ENCODE assay signal across 12 cellular contexts in the genomic region with DNA sequence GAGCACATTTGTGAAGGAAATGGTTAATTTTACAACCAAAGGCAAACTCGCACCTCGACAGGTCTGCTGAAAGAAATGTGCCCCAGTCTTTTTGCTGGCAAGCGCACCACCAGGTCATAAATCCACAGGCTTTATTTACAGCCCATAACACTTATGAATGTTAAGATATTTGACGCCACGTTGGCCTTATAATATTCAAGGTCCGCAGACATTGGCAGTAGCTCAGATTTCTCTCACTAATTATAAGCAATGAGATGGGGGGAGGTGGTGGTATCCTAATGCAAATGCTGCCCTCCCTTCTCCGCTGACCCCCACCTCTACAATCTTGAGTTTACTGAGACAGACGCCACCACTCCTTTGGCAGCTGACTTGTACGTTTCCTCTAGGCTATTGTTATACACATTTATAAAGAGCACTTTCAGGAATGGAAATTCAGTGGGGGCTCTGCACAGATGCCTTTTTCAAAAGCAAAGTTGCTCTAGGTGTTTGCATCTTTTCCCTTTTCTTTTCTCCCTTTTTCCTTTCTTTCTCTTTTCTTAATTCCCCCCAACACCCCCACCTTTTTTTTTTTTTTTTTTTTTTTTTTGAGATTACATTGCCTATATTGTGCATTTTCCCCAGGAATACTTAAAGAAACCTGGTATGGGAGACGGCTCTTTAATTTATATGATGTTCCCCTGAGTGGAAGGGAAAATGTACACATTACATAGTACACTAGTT. TPM values are rescaled to one million over a fixed set of nuclear protein-coding genes. Genes with fewer than 3 reads are reported as not detected.
DNase-seq lines count a peak whose midpoint lies in the region; ATAC-seq, FAIRE-seq and TF ChIP-seq lines count a peak whose summit lies in the region.
"Had no signal": no experiment of that assay in that cellular context is flagged by ENCODE, and none has a peak within 500 bp of the region (broad histone marks: within the 10 kb centered on the region; RNA-seq: fewer than 3 reads in every experiment).

No MANE protein-coding gene starts in this region.

- H3K27me3 ChIP-seq in DOHH2 (ENCODE audit: control insufficient read depth, low read length) (no peaks in the 10 kb centered on the region), endothelial cell of umbilical vein (ENCODE audit: control insufficient read depth in 2 of 2, insufficient read depth in 2 of 2, low read length in 2 of 2) (no peaks in the 10 kb centered on the region), upper lobe of left lung (no peaks in the 10 kb centered on the region)
- H3K27me3 ChIP-seq: pancreas had no signal

- peaks cover 18% of the 10 kb centered on the region for H3K36me3 Mint-ChIP-seq in osteocyte (ENCODE audit: unreplicated experiment)

- intact Hi-C loops in endothelial cell of umbilical vein (cut with micrococcal nuclease), result no loop called here

- DNase-seq in M059J (ENCODE audit: low read depth), result peak; percentile 29
- DNase-seq in endothelial cell of umbilical vein (ENCODE audit: low read depth, low spot score), result peak; percentile 55
- DNase-seq in osteocyte (ENCODE audit: extremely low spot score, unreplicated experiment), result no peak
- DNase-seq in superior temporal gyrus (ENCODE audit: extremely low spot score), result no peak
- DNase-seq in upper lobe of left lung, result no peak
- DNase-seq in nucleus accumbens (lab: John Stamatoyannopoulos, UW), result no peak
- DNase-seq: CD8-positive, alpha-beta memory T cell; pancreas had no signal

- WGBS in upper lobe of left lung, 2 donors, result 65 to 67% methylated on average over 10 of the region's 10 CpGs

- peaks cover 31% of the 10 kb centered on the region for H3K4me1 ChIP-seq in DOHH2 (ENCODE audit: control insufficient read depth, low read length)
- peaks cover 53% of the 10 kb centered on the region for H3K4me1 ChIP-seq in endothelial cell of umbilical vein (ENCODE audit: control insufficient read depth, extremely low read depth, insufficient read depth, low read length)
- peaks cover 41 to 73% (median 48%) of the 10 kb centered on the region in 4 donors for H3K4me1 ChIP-seq in upper lobe of left lung

- no peaks in the 10 kb centered on the region for H3K27me3 Mint-ChIP-seq in osteocyte (ENCODE audit: unreplicated experiment)

- H3K27ac ChIP-seq in DOHH2 (ENCODE audit: low read depth, low read length) (no peak overlapping the region), endothelial cell of umbilical vein (ENCODE audit: insufficient read depth, low read depth, low read length) (no peak overlapping the region), upper lobe of left lung (peak overlapping the region in 2 of 4 donors; percentile 24 to 66)

- no peaks in the 10 kb centered on the region for H3K36me3 ChIP-seq in DOHH2 (ENCODE audit: control insufficient read depth, low read length)
- H3K36me3 ChIP-seq in endothelial cell of umbilical vein (ENCODE audit: control insufficient read depth in 2 of 2, extremely low read depth in 1 of 2, insufficient read depth in 2 of 2, low read length in 2 of 2), result no peaks in the 10 kb centered on the region
- peaks cover 0 to 3% (median 0%) of the 10 kb centered on the region in 4 donors for H3K36me3 ChIP-seq in upper lobe of left lung
- H3K36me3 ChIP-seq: pancreas had no signal

- no peak for TF ChIP-seq POLR2A in endothelial cell of umbilical vein (IDR thresholded peaks at IDR 0.05; ENCODE audit: low read depth, low read length)
- no peak for TF ChIP-seq POLR2A in upper lobe of left lung (IDR thresholded peaks at IDR 0.05)

- no peak overlapping the region for H3K9ac ChIP-seq in endothelial cell of umbilical vein (replicated peaks; ENCODE audit: extremely low read depth, insufficient read depth, low read length)

- H3K4me3 ChIP-seq in DOHH2 (ENCODE audit: low read length), result no peak overlapping the region
- no peak overlapping the region for H3K4me3 ChIP-seq in endothelial cell of umbilical vein (replicated peaks in 1 of 3; ENCODE audit: insufficient read depth in 1 of 3, low read depth in 1 of 3, low read length in 3 of 3)
- no peak overlapping the region for H3K4me3 ChIP-seq in upper lobe of left lung

- no peaks in the 10 kb centered on the region for H3K9me2 ChIP-seq in DOHH2 (replicated peaks; ENCODE audit: control insufficient read depth, low read length)

- H3K9me1 ChIP-seq in endothelial cell of umbilical vein (replicated peaks; ENCODE audit: control insufficient read depth, extremely low read depth, insufficient read depth, low read length), result no peaks in the 10 kb centered on the region

- CTCF ChIA-PET in endothelial cell of umbilical vein (lab: Charles Lee), result interaction anchor here (1.4 kb wide), 1 partner anchor 10 kb away, joined by 6 read pairs; no protein-coding TSS in a partner anchor

- H3K4me2 ChIP-seq in DOHH2 (ENCODE audit: low read length), result 0 out of 2 replicates have a peak overlapping the region, but pooled peaks have one; percentile 52
- H3K4me2 ChIP-seq in endothelial cell of umbilical vein (ENCODE audit: insufficient read depth, low read length), result peak overlapping the region; percentile 100

- peaks cover 57% of the 10 kb centered on the region for H3K79me2 ChIP-seq in DOHH2 (ENCODE audit: control insufficient read depth, low read length)
- peaks cover 69% of the 10 kb centered on the region for H3K79me2 ChIP-seq in endothelial cell of umbilical vein (ENCODE audit: control insufficient read depth, insufficient read depth, low read length)

- TF ChIP-seq EP300 in upper lobe of left lung (IDR thresholded peaks at IDR 0.05), result no peak

- POLR2A ChIA-PET in endothelial cell of umbilical vein (lab: Charles Lee), result no interaction called here

- ATAC-seq in GM19463 (IDR thresholded peaks at IDR 0.05; ENCODE audit: unreplicated experiment) (no peak), upper lobe of left lung (ENCODE audit: low FRiP score in 2 of 2) (no peak)
- ATAC-seq: pancreas had no signal

- H4K20me1 ChIP-seq in DOHH2 (ENCODE audit: control insufficient read depth, insufficient read depth, low read depth, low read length) (peaks cover 9% of the 10 kb centered on the region), endothelial cell of umbilical vein (replicated peaks; ENCODE audit: control insufficient read depth, extremely low read depth, insufficient read depth, low read length) (no peaks in the 10 kb centered on the region)

- FAIRE-seq in endothelial cell of umbilical vein (lab: Jason Lieb, UNC), result no peak
- FAIRE-seq: pancreas had no signal

- H2AFZ ChIP-seq in endothelial cell of umbilical vein (ENCODE audit: low read depth, low read length), result no peak overlapping the region

- peaks cover 75% of the 10 kb centered on the region for H3K4me1 Mint-ChIP-seq in osteocyte (ENCODE audit: unreplicated experiment)

- peak overlapping the region; percentile 96 for H3K27ac Mint-ChIP-seq in osteocyte (ENCODE audit: unreplicated experiment)
- H3K27ac Mint-ChIP-seq: activated T-helper 2 cell treated with anti-CD3 and anti-CD28 coated beads, Interferon-gamma antibody, Interleukin-2, Interleukin-4, amounts not matched to agents 10 μg/mL and 5 μg/mL and 100 μg/mL, durations not matched to agents 14 hours and 24 hours and 36 hours; dendritic cell treated with granulocyte-macrophage colony-stimulating factor and Interleukin-4, amounts not matched to agents 40 ng/mL and 50 ng/mL, for 4 days had no signal

- no TSS peak for BruUV-seq in endothelial cell of umbilical vein (replicated peaks; lab: Mats Ljungman, UMichigan)

- no peaks in the 10 kb centered on the region for H3K9me3 ChIP-seq in DOHH2 (ENCODE audit: control insufficient read depth, insufficient read depth, low read length)
- no peaks in the 10 kb centered on the region for H3K9me3 ChIP-seq in endothelial cell of umbilical vein (replicated peaks; ENCODE audit: control insufficient read depth, insufficient read depth, low read length)
- H3K9me3 ChIP-seq in upper lobe of left lung, result no peaks in the 10 kb centered on the region
- H3K9me3 ChIP-seq: pancreas had no signal

- dilution Hi-C loops in endothelial cell of umbilical vein (cut with MboI; ENCODE audit: extremely low pct_ligation_motif_present, low sequenced_read_pairs), result no loop called here

- peaks cover 12% of the 10 kb centered on the region for H3F3A ChIP-seq in DOHH2 (ENCODE audit: control insufficient read depth, insufficient read depth)

- TF ChIP-seq CTCF in DOHH2 (IDR thresholded peaks at IDR 0.05; ENCODE audit: low read depth, low read length, poor library complexity, severe bottlenecking), result no peak
- no peak for TF ChIP-seq CTCF in endothelial cell of umbilical vein (IDR thresholded peaks at IDR 0.05; ENCODE audit: extremely low read depth in 1 of 2, insufficient read depth in 1 of 2, low read depth in 1 of 2, low read length in 2 of 2)
- no peak for TF ChIP-seq CTCF in osteocyte (IDR thresholded peaks at IDR 0.05)
- TF ChIP-seq CTCF in upper lobe of left lung (IDR thresholded peaks at IDR 0.05), result no peak

- no peaks in the 10 kb centered on the region for H3K9me3 Mint-ChIP-seq in osteocyte (ENCODE audit: unreplicated experiment)
- H3K9me3 Mint-ChIP-seq: activated T-helper 2 cell treated with anti-CD3 and anti-CD28 coated beads, Interferon-gamma antibody, Interleukin-2, Interleukin-4, amounts not matched to agents 10 μg/mL and 5 μg/mL and 100 μg/mL, durations not matched to agents 14 hours and 24 hours and 36 hours; CD8-positive, alpha-beta memory T cell; dendritic cell treated with granulocyte-macrophage colony-stimulating factor and Interleukin-4, amounts not matched to agents 40 ng/mL and 50 ng/mL, for 4 days had no signal

- H3K4me3 Mint-ChIP-seq in osteocyte (ENCODE audit: unreplicated experiment), result peak overlapping the region; percentile 95
- H3K4me3 Mint-ChIP-seq: dendritic cell treated with granulocyte-macrophage colony-stimulating factor and Interleukin-4, amounts not matched to agents 40 ng/mL and 50 ng/mL, for 4 days had no signal

TF ChIP-seq in endothelial cell of umbilical vein, 7 proteins besides CTCF, POLR2A, EP300 and RAD21:
- TF ChIP-seq MYC (IDR thresholded peaks at IDR 0.05; ENCODE audit: low read depth, low read length) (no peak), GATA2 (IDR thresholded peaks at IDR 0.05; ENCODE audit: insufficient read depth, insufficient read length, low read depth, low read length) (no peak)
- TF ChIP-seq, protein P1, sequence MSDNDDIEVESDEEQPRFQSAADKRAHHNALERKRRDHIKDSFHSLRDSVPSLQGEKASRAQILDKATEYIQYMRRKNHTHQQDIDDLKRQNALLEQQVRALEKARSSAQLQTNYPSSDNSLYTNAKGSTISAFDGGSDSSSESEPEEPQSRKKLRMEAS (IDR thresholded peaks at IDR 0.05; ENCODE audit: insufficient read depth, insufficient read length), result no peak

RNA-seq across cellular contexts. Expression of a gene that starts 6.7 kb away (rescaled TPM):
- total RNA-seq in M059J (2014; rRNA removed; shearing (Covaris generic)), result 0.34 and 2.6 TPM in 2 replicates
- total RNA-seq in endothelial cell of umbilical vein (21.8 and 22.1 TPM in 2 replicates), osteocyte (86.9 and 88.2 TPM in 2 replicates), upper lobe of left lung (10 to 100 TPM; 15.5 to 80.3 (median 48.1) TPM)
- polyA plus RNA-seq in endothelial cell of umbilical vein, result 5.9 and 9.9 TPM in 2 replicates
- polyA plus RNA-seq in endothelial cell of umbilical vein (2011; cell fraction: cytosol; rRNA removed), result 8.0 and 9.4 TPM in 2 replicates
- polyA plus RNA-seq in endothelial cell of umbilical vein (2011; cell fraction: nucleus; rRNA removed), result 19.5 and 25.5 TPM in 2 replicates
- polyA plus RNA-seq in endothelial cell of umbilical vein (2012), result 14.2 and 16.3 TPM in 2 replicates
- 8.4 TPM in 2 replicates for polyA minus RNA-seq in endothelial cell of umbilical vein
- 10.0 TPM for polyA minus RNA-seq in endothelial cell of umbilical vein (2011; cell fraction: cytosol; rRNA and poly(A)+ RNA removed)
- 34.3 and 37.1 TPM in 2 replicates for polyA minus RNA-seq in endothelial cell of umbilical vein (2011; cell fraction: nucleus; rRNA and poly(A)+ RNA removed)

Comparison
In these comparisons a context has a peak if more than half of its experiments do, and no peak if none do; other contexts are left out.
1. DNase-seq: peak in M059J (single experiment) and endothelial cell of umbilical vein (single experiment); none in osteocyte (single experiment), superior temporal gyrus (single experiment), upper lobe of left lung (0 of 2) and nucleus accumbens (0 of 56).